ENCODE assay signal across 1 cellular context in genomic region chr14:26808407-26808806, GRCh38.
TF ChIP-seq lines count a peak whose summit lies in the region.

No MANE protein-coding gene starts in this region.

TF ChIP-seq in liver, 16 proteins besides CTCF, POLR2A, EP300 and RAD21 (continued from another document):
- TF ChIP-seq NR2F2 (IDR thresholded peaks at IDR 0.05) (no peak), RXRA (IDR thresholded peaks at IDR 0.05) (peak in 1 of 2 donors; percentile 31), SP1 (IDR thresholded peaks at IDR 0.05) (no peak), ATF3 (IDR thresholded peaks at IDR 0.05) (no peak), FOXA1 (IDR thresholded peaks at IDR 0.05) (peak; percentile 87), FOXA2 (IDR thresholded peaks at IDR 0.05) (peak; percentile 94), TAF1 (conservative IDR thresholded peaks at IDR 0.05) (no peak), HNF4G (IDR thresholded peaks at IDR 0.05) (no peak), EGR1 (IDR thresholded peaks at IDR 0.05; ENCODE audit: low read depth in 2 of 2) (no peak), JUND (IDR thresholded peaks at IDR 0.05) (peak in 1 of 2 donors; percentile 58), YY1 (IDR thresholded peaks at IDR 0.05) (peak; percentile 18), HNF4A (conservative IDR thresholded peaks at IDR 0.05) (peak; percentile 59 to 93)
- TF ChIP-seq, protein P1, sequence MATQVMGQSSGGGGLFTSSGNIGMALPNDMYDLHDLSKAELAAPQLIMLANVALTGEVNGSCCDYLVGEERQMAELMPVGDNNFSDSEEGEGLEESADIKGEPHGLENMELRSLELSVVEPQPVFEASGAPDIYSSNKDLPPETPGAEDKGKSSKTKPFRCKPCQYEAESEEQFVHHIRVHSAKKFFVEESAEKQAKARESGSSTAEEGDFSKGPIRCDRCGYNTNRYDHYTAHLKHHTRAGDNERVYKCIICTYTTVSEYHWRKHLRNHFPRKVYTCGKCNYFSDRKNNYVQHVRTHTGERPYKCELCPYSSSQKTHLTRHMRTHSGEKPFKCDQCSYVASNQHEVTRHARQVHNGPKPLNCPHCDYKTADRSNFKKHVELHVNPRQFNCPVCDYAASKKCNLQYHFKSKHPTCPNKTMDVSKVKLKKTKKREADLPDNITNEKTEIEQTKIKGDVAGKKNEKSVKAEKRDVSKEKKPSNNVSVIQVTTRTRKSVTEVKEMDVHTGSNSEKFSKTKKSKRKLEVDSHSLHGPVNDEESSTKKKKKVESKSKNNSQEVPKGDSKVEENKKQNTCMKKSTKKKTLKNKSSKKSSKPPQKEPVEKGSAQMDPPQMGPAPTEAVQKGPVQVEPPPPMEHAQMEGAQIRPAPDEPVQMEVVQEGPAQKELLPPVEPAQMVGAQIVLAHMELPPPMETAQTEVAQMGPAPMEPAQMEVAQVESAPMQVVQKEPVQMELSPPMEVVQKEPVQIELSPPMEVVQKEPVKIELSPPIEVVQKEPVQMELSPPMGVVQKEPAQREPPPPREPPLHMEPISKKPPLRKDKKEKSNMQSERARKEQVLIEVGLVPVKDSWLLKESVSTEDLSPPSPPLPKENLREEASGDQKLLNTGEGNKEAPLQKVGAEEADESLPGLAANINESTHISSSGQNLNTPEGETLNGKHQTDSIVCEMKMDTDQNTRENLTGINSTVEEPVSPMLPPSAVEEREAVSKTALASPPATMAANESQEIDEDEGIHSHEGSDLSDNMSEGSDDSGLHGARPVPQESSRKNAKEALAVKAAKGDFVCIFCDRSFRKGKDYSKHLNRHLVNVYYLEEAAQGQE (IDR thresholded peaks at IDR 0.05), result peak; percentile 36
